In the genomic region with DNA sequence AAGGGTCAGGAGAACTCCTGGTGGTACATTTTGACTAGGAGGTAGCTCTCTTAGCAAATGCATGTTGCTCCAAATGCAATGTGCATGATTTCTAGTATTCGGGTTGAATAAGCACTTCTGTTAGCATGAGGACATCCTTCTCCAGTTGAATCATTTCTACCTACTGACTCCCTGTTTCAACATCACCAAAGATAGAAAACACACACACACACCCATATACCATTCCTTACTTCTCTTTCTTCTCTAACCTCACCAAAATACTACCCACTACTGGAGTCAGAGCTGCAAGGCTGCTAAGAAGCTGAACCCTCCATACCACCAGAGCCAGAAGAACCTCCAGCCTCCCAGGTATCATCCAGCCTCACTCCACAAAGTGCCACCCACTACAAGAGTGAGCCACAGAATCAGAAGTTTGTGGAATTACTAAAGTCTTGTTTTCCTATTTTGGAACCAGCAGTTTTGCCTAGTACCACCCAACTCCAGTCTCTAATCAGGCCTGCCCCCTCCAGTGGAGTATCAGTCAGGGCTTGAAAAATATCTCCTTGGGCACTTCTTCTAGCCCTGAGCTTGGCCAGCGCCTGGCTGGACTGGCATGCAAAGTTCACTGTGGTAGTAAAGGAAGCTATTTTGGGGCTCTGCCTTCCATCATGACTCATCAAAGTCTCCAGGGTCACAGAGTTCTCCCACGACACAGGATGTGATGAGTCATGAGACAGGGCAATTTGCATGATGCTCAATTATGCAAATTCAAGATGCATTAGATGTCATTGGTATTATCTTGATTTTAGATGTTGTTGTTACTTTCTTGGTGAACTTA, we compare ENCODE assay signal across 8 cellular contexts.
DNase-seq lines count a peak whose midpoint lies in the region; ATAC-seq, FAIRE-seq and TF ChIP-seq lines count a peak whose summit lies in the region.

No MANE protein-coding gene starts in this region.

- no peaks in the 10 kb centered on the region for H3K9me3 Mint-ChIP-seq in astrocyte (ENCODE audit: unreplicated experiment)

- FAIRE-seq in astrocyte (lab: Jason Lieb, UNC) = peak; percentile 79

- peak; percentile 29 for DNase-seq in stimulated activated CD4-positive, alpha-beta T cell treated with anti-CD3 and anti-CD28 coated beads, Interleukin-1b, Interleukin-23, amount 100 ng/mL, for 48 hours
- DNase-seq in stimulated activated CD4-positive, alpha-beta T cell treated with anti-CD3 and anti-CD28 coated beads, Interleukin-2, amount 100 ng/mL, for 48 hours = no peak
- DNase-seq in MG63 (peak; percentile 85), astrocyte (ENCODE audit: low read depth) (peak; percentile 85), medulla oblongata (ENCODE audit: extremely low spot score) (peak; percentile 22), NCI-H2107 (lab: John Stamatoyannopoulos, UW) (no peak)
- no peak for DNase-seq in effector memory CD4-positive, alpha-beta T cell

- no peak overlapping the region for H2AFZ ChIP-seq in astrocyte (ENCODE audit: low read depth, low read length)

- peaks cover 23% of the 10 kb centered on the region for H3K4me1 ChIP-seq in astrocyte (ENCODE audit: insufficient read depth, low read length)
- no peaks in the 10 kb centered on the region for H3K4me1 ChIP-seq in effector memory CD4-positive, alpha-beta T cell (ENCODE audit: control insufficient read depth, insufficient read depth, low read length, poor library complexity, severe bottlenecking)

- H3K4me3 ChIP-seq in MG63 = no peak overlapping the region
- peak overlapping the region; percentile 20 for H3K4me3 ChIP-seq in astrocyte (ENCODE audit: insufficient read depth, low read depth, low read length)
- no peak overlapping the region for H3K4me3 ChIP-seq in effector memory CD4-positive, alpha-beta T cell (ENCODE audit: insufficient read depth, low read depth, low read length, poor library complexity, severe bottlenecking)

- H3K36me3 Mint-ChIP-seq in astrocyte (ENCODE audit: low read depth, unreplicated experiment) = no peaks in the 10 kb centered on the region

- no peak overlapping the region for H3K4me3 Mint-ChIP-seq in astrocyte (ENCODE audit: unreplicated experiment)

- H3K79me2 ChIP-seq in astrocyte (ENCODE audit: insufficient read depth, low read length) = no peaks in the 10 kb centered on the region

- H3K9me3 ChIP-seq in MG63 (no peaks in the 10 kb centered on the region), astrocyte (ENCODE audit: insufficient read depth, low read depth, low read length) (no peaks in the 10 kb centered on the region)
- no peaks in the 10 kb centered on the region for H3K9me3 ChIP-seq in effector memory CD4-positive, alpha-beta T cell (ENCODE audit: control insufficient read depth, low read length)

- H3K27me3 Mint-ChIP-seq in astrocyte (ENCODE audit: low read depth, unreplicated experiment) = no peaks in the 10 kb centered on the region

- peak overlapping the region; percentile 29 for H3K27ac Mint-ChIP-seq in astrocyte (ENCODE audit: unreplicated experiment)

- no peak for TF ChIP-seq CTCF in astrocyte (IDR thresholded peaks at IDR 0.05; ENCODE audit: insufficient read depth, low read depth, low read length)

- H3K9ac ChIP-seq in astrocyte (ENCODE audit: low read length) = no peak overlapping the region

- H3K27me3 ChIP-seq in MG63 (no peaks in the 10 kb centered on the region), astrocyte (ENCODE audit: insufficient read depth, low read length) (no peaks in the 10 kb centered on the region)
- no peaks in the 10 kb centered on the region for H3K27me3 ChIP-seq in effector memory CD4-positive, alpha-beta T cell (replicated peaks; ENCODE audit: control insufficient read depth, insufficient read depth, low read length, poor library complexity, severe bottlenecking)

- ATAC-seq in HG02610 (IDR thresholded peaks at IDR 0.05; ENCODE audit: unreplicated experiment) = peak; percentile 90

- peak overlapping the region; percentile 51 for H3K27ac ChIP-seq in astrocyte (ENCODE audit: low read depth, low read length)
- H3K27ac ChIP-seq in effector memory CD4-positive, alpha-beta T cell (ENCODE audit: insufficient read depth, low read length, poor library complexity, severe bottlenecking) = no peak overlapping the region

- H3K36me3 ChIP-seq in MG63 = no peaks in the 10 kb centered on the region
- no peaks in the 10 kb centered on the region for H3K36me3 ChIP-seq in astrocyte (ENCODE audit: insufficient read depth, low read length)
- H3K36me3 ChIP-seq in effector memory CD4-positive, alpha-beta T cell (ENCODE audit: control insufficient read depth, insufficient read depth, low read length) = no peaks in the 10 kb centered on the region

- H3K4me2 ChIP-seq in astrocyte (ENCODE audit: low read length) = peak overlapping the region; percentile 76

- H3K4me1 Mint-ChIP-seq in astrocyte (ENCODE audit: low read depth, unreplicated experiment) = peaks cover 25% of the 10 kb centered on the region

- no peaks in the 10 kb centered on the region for H4K20me1 ChIP-seq in astrocyte (ENCODE audit: insufficient read depth, low read length)

Comparison
In these comparisons a context has a peak if more than half of its experiments do, and no peak if none do; other contexts are left out.
1. DNase-seq: peak in stimulated activated CD4-positive, alpha-beta T cell treated with anti-CD3 and anti-CD28 coated beads, Interleukin-1b, Interleukin-23, amount 100 ng/mL, for 48 hours (single experiment), MG63 (single experiment), astrocyte (single experiment) and medulla oblongata (single experiment); none in stimulated activated CD4-positive, alpha-beta T cell treated with anti-CD3 and anti-CD28 coated beads, Interleukin-2, amount 100 ng/mL, for 48 hours (0 of 2), effector memory CD4-positive, alpha-beta T cell (0 of 3) and NCI-H2107 (single experiment).